In the genomic region with DNA sequence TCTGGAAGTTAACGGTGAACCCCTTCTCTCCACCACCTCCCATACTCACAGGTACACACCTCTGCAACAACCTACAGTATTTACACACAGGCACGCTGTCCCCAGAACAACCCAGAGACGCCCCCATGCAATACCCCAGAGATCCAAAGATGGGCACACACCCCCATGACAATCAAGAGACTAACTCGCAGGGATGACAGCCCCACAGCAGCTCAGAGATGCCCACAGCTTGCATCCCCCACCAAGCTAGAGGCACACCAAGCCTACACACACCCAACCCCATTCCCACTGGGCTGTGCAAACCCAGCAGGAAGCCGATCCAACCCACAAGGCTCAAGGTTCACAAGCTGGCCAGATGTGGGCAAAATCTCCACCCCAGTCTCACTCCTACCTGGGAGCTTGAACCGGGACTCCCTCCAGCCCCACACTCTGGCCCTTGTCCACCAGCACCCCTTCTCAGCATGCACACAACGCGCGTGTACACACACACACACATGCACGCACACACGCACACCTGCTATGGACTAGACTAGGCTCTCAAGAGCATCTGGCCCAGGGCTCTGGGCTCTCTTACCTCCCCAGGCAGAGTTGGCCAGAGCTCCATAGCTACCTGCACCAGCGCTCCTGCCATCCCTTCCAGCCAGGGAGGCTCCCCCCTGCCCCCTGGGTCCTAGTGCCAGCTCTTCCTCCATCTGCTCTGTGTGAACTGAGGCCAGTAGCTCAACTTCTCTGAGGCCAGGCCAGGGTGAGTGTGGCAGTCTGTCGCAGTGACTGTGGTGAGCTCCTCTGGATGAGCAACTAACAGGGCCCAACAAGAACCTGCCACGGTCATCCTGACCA, we compare ENCODE assay signal across 8 cellular contexts.
DNase-seq lines count a peak whose midpoint lies in the region.

No MANE protein-coding gene starts in this region.

- in situ Hi-C loops in T47D (cut with HindIII; ENCODE audit: low pct_unique_long_range_greater_than_20kb, low sequenced_read_pairs): no loop called here

- peaks cover under 1 to 4% of the 10 kb centered on the region in 2 donors for H3K36me3 ChIP-seq in mucosa of rectum (ENCODE audit: control insufficient read depth in 2 of 2, insufficient read depth in 2 of 2, low read length in 2 of 2)

- no peaks in the 10 kb centered on the region for H3K27me3 ChIP-seq in mucosa of rectum (ENCODE audit: control insufficient read depth in 2 of 2, insufficient read depth in 2 of 2, low read length in 2 of 2)

- H3K9me3 ChIP-seq in mucosa of rectum (ENCODE audit: control insufficient read depth in 2 of 2, low read length in 2 of 2): no peaks in the 10 kb centered on the region

- H3K4me1 ChIP-seq in mucosa of rectum (ENCODE audit: control insufficient read depth in 2 of 2, insufficient read depth in 2 of 2, low read length in 2 of 2): peaks cover 74 to 88% of the 10 kb centered on the region in 2 donors

- DNase-seq in NCI-H2081 (lab: John Stamatoyannopoulos, UW): peak; percentile 19 to 58
- no peak for DNase-seq in NCI-H2081 treated with DMSO at 0.1 percent for 48 hours (lab: John Stamatoyannopoulos, UW)
- DNase-seq in NCI-H2029 treated with DMSO at 0.1 percent for 48 hours (lab: John Stamatoyannopoulos, UW): peak; percentile 36
- DNase-seq in T47D (ENCODE audit: low read depth in 1 of 2, low spot score in 1 of 2): peak; percentile 69 to 82
- DNase-seq in stimulated activated CD4-positive, alpha-beta T cell treated with anti-CD3 and anti-CD28 coated beads, Interleukin-12 subunit alpha, Interleukin-12 subunit beta, amount 100 ng/mL, for 4 hours: no peak
- DNase-seq in medulla oblongata (ENCODE audit: extremely low spot score): no peak
- no peak for DNase-seq in effector CD8-positive, alpha-beta T cell (lab: John Stamatoyannopoulos, UW)

- peak overlapping the region; percentile 66 to 67 for H3K4me3 ChIP-seq in mucosa of rectum (ENCODE audit: low read length in 2 of 2)

- H3K9ac ChIP-seq in mucosa of rectum (ENCODE audit: low read depth in 1 of 2, low read length in 2 of 2): peak overlapping the region; percentile 14 to 56

- peak overlapping the region; percentile 91 to 93 for H3K27ac ChIP-seq in mucosa of rectum (ENCODE audit: low read depth in 2 of 2, low read length in 2 of 2)

Comparison
In these comparisons a context has a peak if more than half of its experiments do, and no peak if none do; other contexts are left out.
1. DNase-seq: peak in NCI-H2081 (2 of 2), NCI-H2029 treated with DMSO at 0.1 percent for 48 hours (single experiment) and T47D (2 of 2); none in NCI-H2081 treated with DMSO at 0.1 percent for 48 hours (single experiment), stimulated activated CD4-positive, alpha-beta T cell treated with anti-CD3 and anti-CD28 coated beads, Interleukin-12 subunit alpha, Interleukin-12 subunit beta, amount 100 ng/mL, for 4 hours (single experiment), medulla oblongata (single experiment) and effector CD8-positive, alpha-beta T cell (single experiment).